ENCODE assay signal across 8 cellular contexts in the genomic region with DNA sequence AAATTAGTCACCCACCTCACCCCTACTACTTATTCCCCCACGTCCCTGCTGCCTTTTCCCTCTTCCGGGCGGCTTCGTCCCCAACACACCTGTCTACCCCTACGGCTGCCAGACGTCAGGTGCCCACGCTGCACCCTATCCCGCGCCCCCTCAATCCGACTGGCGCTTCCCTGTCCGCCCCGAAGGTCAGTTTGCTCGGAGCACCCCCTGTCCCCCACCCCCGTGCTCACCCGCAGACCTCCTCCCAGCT. TPM values are rescaled to one million over a fixed set of nuclear protein-coding genes. Genes with fewer than 3 reads are reported as not detected.
DNase-seq lines count a peak whose midpoint lies in the region; ATAC-seq lines count a peak whose summit lies in the region.

No MANE protein-coding gene starts in this region.

- H3K27me3 Mint-ChIP-seq in activated naive CD8-positive, alpha-beta T cell treated with anti-CD3 and anti-CD28 coated beads, Interleukin-2, amount 50 U/mL, for 24 hours = peaks cover 24% of the 10 kb centered on the region

- H3K4me3 ChIP-seq in thymus (ENCODE audit: low read length) = peak overlapping the region; percentile 52

- no peaks in the 10 kb centered on the region for H3K36me3 Mint-ChIP-seq in activated naive CD8-positive, alpha-beta T cell treated with anti-CD3 and anti-CD28 coated beads, Interleukin-2, amount 50 U/mL, for 24 hours (ENCODE audit: low read depth)

- H3K27me3 ChIP-seq in thymus (ENCODE audit: control insufficient read depth, insufficient read depth) = peaks cover 2% of the 10 kb centered on the region

- H3K27ac ChIP-seq in thymus (ENCODE audit: low read depth) = no peak overlapping the region

- peak overlapping the region; percentile 61 for H3K27ac Mint-ChIP-seq in activated naive CD8-positive, alpha-beta T cell treated with anti-CD3 and anti-CD28 coated beads, Interleukin-2, amount 50 U/mL, for 24 hours

- ATAC-seq in GM18868 (IDR thresholded peaks at IDR 0.05; ENCODE audit: unreplicated experiment) = peak; percentile 10
- ATAC-seq in HG02938 (IDR thresholded peaks at IDR 0.05; ENCODE audit: unreplicated experiment) = peak; percentile 6
- ATAC-seq in activated naive CD8-positive, alpha-beta T cell treated with anti-CD3 and anti-CD28 coated beads, Interleukin-2, amount 50 U/mL, for 24 hours = no peak
- ATAC-seq in left lobe of liver = peak; percentile 30

- H3K36me3 ChIP-seq in thymus (ENCODE audit: control insufficient read depth, insufficient read depth) = no peaks in the 10 kb centered on the region

- H3K9me3 ChIP-seq in thymus (ENCODE audit: control insufficient read depth) = no peaks in the 10 kb centered on the region

- no peak for DNase-seq in activated naive CD8-positive, alpha-beta T cell treated with anti-CD3 and anti-CD28 coated beads, Interleukin-2, amount 50 U/mL, for 24 hours
- DNase-seq in left lobe of liver (ENCODE audit: low spot score) = no peak
- DNase-seq in NCI-H526 (lab: John Stamatoyannopoulos, UW) = no peak
- no peak for DNase-seq in ureter (ENCODE audit: low spot score)
- no peak for DNase-seq in Kasumi-1 (lab: John Stamatoyannopoulos, UW)

- no peaks in the 10 kb centered on the region for H3K4me1 ChIP-seq in thymus (ENCODE audit: control insufficient read depth, insufficient read depth, low read length)

- H3K4me1 Mint-ChIP-seq in activated naive CD8-positive, alpha-beta T cell treated with anti-CD3 and anti-CD28 coated beads, Interleukin-2, amount 50 U/mL, for 24 hours = peaks cover 28% of the 10 kb centered on the region

- peak overlapping the region; percentile 77 for H3K4me3 Mint-ChIP-seq in activated naive CD8-positive, alpha-beta T cell treated with anti-CD3 and anti-CD28 coated beads, Interleukin-2, amount 50 U/mL, for 24 hours

- WGBS in thymus = 2% methylated on average over 16 of the region's 16 CpGs

- peaks cover 4% of the 10 kb centered on the region for H3K9me3 Mint-ChIP-seq in activated naive CD8-positive, alpha-beta T cell treated with anti-CD3 and anti-CD28 coated beads, Interleukin-2, amount 50 U/mL, for 24 hours

RNA-seq across cellular contexts. Expression of gene ACVR1C, which starts 0.5 kb away (rescaled TPM):
- 2.2 TPM for total RNA-seq in left lobe of liver
- polyA plus RNA-seq in thymus = 0.23 TPM
- total RNA-seq in ureter = 0.81 TPM
